ENCODE assay signal across 8 cellular contexts in genomic region chr5:149358294-149358651, GRCh38. TPM values are rescaled to one million over a fixed set of nuclear protein-coding genes. Genes with fewer than 3 reads are reported as not detected.
DNase-seq lines count a peak whose midpoint lies in the region; ATAC-seq and TF ChIP-seq lines count a peak whose summit lies in the region.

No MANE protein-coding gene starts in this region.

- ATAC-seq in HG02870 (IDR thresholded peaks at IDR 0.05; ENCODE audit: unreplicated experiment) (peak; percentile 5), gastrocnemius medialis (peak; percentile 30 to 37), HG03469 (IDR thresholded peaks at IDR 0.05; ENCODE audit: unreplicated experiment) (no peak)

- TF ChIP-seq POLR2A in gastrocnemius medialis (IDR thresholded peaks at IDR 0.05), result no peak

- no TSS peak for BruUV-seq in OCI-LY7 (replicated peaks; lab: Mats Ljungman, UMichigan)

- intact Hi-C loops in OCI-LY7 (cut with micrococcal nuclease; ENCODE audit: unreplicated experiment) (loop anchor here (1.0 kb wide), 1 partner anchor 13 kb away; the partner anchor contains the start of gene GRPEL2), gastrocnemius medialis (cut with DNase I; ENCODE audit: low total_unique reads) (loop anchor here (10.0 kb wide), 1 partner anchor 223 kb away; no protein-coding TSS in a partner anchor)

- H4K20me1 ChIP-seq in OCI-LY7 (ENCODE audit: insufficient read depth, low read length), result peaks cover 3% of the 10 kb centered on the region; the same call in 1 of the 2 replicates

- H3K79me2 ChIP-seq in OCI-LY7 (ENCODE audit: insufficient read depth, low read depth, low read length), result peaks cover 39% of the 10 kb centered on the region; the same call in 1 of the 2 replicates

- H3K4me1 ChIP-seq in OCI-LY7 (ENCODE audit: insufficient read depth, low read length, poor library complexity, severe bottlenecking), result peaks cover 20% of the 10 kb centered on the region
- H3K4me1 ChIP-seq in gastrocnemius medialis, result peaks cover 3 to 9% of the 10 kb centered on the region in 2 donors

- POLR2A ChIA-PET in OCI-LY7 (lab: Charles Lee), result interaction anchor here (0.6 to 12.6 kb wide), 11 partner anchors 14 to 1711 kb away, joined by 3 to 183 read pairs (median 3); partner anchors contain the start of gene GRPEL2

- no peaks in the 10 kb centered on the region for H3K9me2 ChIP-seq in OCI-LY7 (ENCODE audit: insufficient read depth, low read length)

- H3K4me2 ChIP-seq in OCI-LY7 (ENCODE audit: low read length), result peak overlapping the region; percentile 72

- TF ChIP-seq CTCF in OCI-LY7 (conservative IDR thresholded peaks at IDR 0.05; ENCODE audit: low read length) (no peak), gastrocnemius medialis (IDR thresholded peaks at IDR 0.05 in 4 of 5, conservative IDR thresholded peaks at IDR 0.05 in 1 of 5) (no peak)

- H3K36me3 ChIP-seq in OCI-LY7 (ENCODE audit: insufficient read depth, low read length) (peaks cover 34% of the 10 kb centered on the region), gastrocnemius medialis (peaks cover 0 to 11% of the 10 kb centered on the region in 2 donors)

- H3K9me3 ChIP-seq in OCI-LY7 (ENCODE audit: low read length) (no peaks in the 10 kb centered on the region), gastrocnemius medialis (no peaks in the 10 kb centered on the region)

- in situ Hi-C loops in gastrocnemius medialis (cut with MboI; ENCODE audit: low sequenced_read_pairs in 4 of 4), result no loop called here

- no peaks in the 10 kb centered on the region for H3K27me3 ChIP-seq in gastrocnemius medialis

- peak overlapping the region; percentile 53 for H3K27ac ChIP-seq in OCI-LY7 (ENCODE audit: low read depth, low read length, poor library complexity, severe bottlenecking)
- H3K27ac ChIP-seq in gastrocnemius medialis, result peak overlapping the region; percentile 50 to 64 (median 58)

- CTCF ChIA-PET in OCI-LY7 (lab: Charles Lee; ENCODE audit: unreplicated experiment), result interaction anchor here (0.6 to 1.1 kb wide), 5 partner anchors 9 to 94 kb away, joined by 3 to 5 read pairs (median 4); no protein-coding TSS in a partner anchor

- peak; percentile 65 for DNase-seq in DMS 273 (lab: John Stamatoyannopoulos, UW; ENCODE audit: unreplicated experiment)
- DNase-seq in DMS 273 treated with DMSO at 0.1 percent for 48 hours (lab: John Stamatoyannopoulos, UW), result no peak
- DNase-seq in OCI-LY7 (ENCODE audit: low spot score), result peak; percentile 66
- peak in 31 of 56 donors; percentile 21 to 70 (median 53) for DNase-seq in amygdala (lab: John Stamatoyannopoulos, UW)
- DNase-seq in hypothalamus (lab: John Stamatoyannopoulos, UW), result peak in 29 of 51 donors; percentile 19 to 66 (median 52)
- peak in 1 of 2 donors; percentile 34 for DNase-seq in gastrocnemius medialis

- peak overlapping the region; percentile 61; the same call in 1 of the 2 replicates for H2AFZ ChIP-seq in OCI-LY7 (ENCODE audit: low read length)

- H3K4me3 ChIP-seq in OCI-LY7 (ENCODE audit: low read depth, low read length, poor library complexity, severe bottlenecking) (peak overlapping the region; percentile 94), gastrocnemius medialis (peak overlapping the region; percentile 67 to 92 (median 80))

RNA-seq across cellular contexts. Expression of gene PCYOX1L, which starts 0.4 kb away (rescaled TPM):
- 18.5 and 22.5 TPM in 2 replicates for total RNA-seq in OCI-LY7 (2014; rRNA removed; shearing (Covaris generic))
- total RNA-seq in OCI-LY7 (2022) (32.3 and 33.3 TPM in 2 replicates), gastrocnemius medialis (1 to 10 TPM in 3 of 4 donors, under 1 TPM in 1; 0.29 to 1.5 (median 1.2) TPM)

RNA-seq across cellular contexts. Expression of gene GRPEL2, which starts 13.0 kb away (rescaled TPM):
- 17.4 and 28.3 TPM in 2 replicates for total RNA-seq in OCI-LY7 (2014; rRNA removed; shearing (Covaris generic))
- total RNA-seq in OCI-LY7 (2022) (37.3 and 41.5 TPM in 2 replicates), gastrocnemius medialis (10 to 100 TPM in 2 of 4 donors, 1 to 10 TPM in 2; 7.8 to 13.3 (median 9.9) TPM)

RNA-seq across cellular contexts. Expression of gene IL17B, which starts 20.8 kb away (rescaled TPM):
- total RNA-seq in OCI-LY7 (2014; rRNA removed; shearing (Covaris generic)), result not detected in 2 replicates
- total RNA-seq in OCI-LY7 (2022) (not detected in 2 replicates), gastrocnemius medialis (1 to 10 TPM in 1 of 4 donors, not detected in 3; 1.2 TPM)

Comparison
In these comparisons a context has a peak if more than half of its experiments do, and no peak if none do; other contexts are left out.
1. RNA of gene PCYOX1L, which starts 0.4 kb away (total RNA-seq): 18.5 to 33.3 TPM in OCI-LY7; 0.29 to 1.5 TPM in gastrocnemius medialis; every median in the first group is over 4 times any median in the second.